Comparison of ENCODE assay signal across 1 cellular context in the genomic region with DNA sequence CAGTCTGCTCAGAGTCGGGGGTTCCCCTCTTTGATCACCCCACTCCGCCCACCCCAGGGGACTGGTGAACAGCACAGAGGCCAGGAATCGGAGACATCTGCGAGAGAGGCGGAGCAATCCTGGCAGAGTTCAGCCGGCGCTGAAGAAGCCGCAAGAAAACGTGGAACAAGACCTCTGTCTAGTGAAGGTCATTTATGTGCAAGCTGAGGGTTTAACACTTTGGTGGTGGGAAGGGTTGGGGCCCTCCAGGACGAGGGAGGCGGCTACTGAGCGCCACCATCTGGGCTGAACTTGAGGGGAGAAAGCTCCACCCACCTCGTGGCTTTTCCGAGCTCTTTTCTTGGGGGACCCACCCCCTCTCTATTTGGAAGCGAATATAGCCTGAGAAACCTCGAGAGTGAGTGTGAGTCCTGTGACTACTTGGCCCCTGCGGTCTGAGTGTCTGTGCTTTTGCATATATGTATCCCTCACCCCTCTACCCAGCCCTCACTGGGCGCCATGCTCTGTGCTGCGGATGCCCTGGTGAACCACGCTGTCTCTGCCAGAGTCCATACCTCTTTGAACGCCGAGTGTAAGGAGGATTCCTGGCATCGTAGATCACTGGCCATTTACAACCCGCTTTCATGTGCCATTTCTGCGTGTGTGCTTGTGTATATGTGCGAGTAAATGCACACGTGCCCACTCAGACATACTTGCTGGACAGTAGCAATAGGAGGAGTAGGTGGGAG.
TF ChIP-seq lines count a peak whose summit lies in the region.

No MANE protein-coding gene starts in this region.

TF ChIP-seq in HepG2, 621 proteins besides CTCF, POLR2A, EP300 and RAD21:
- TF ChIP-seq NFIB (CRISPR knock-in tag; IDR thresholded peaks at IDR 0.05; ENCODE audit: borderline replicate concordance) (no peak), ZFP41 (CRISPR knock-in tag; IDR thresholded peaks at IDR 0.05; ENCODE audit: borderline replicate concordance) (no peak), FOXC1 (CRISPR knock-in tag; IDR thresholded peaks at IDR 0.05; ENCODE audit: borderline replicate concordance) (no peak), STAG1 (CRISPR knock-in tag; IDR thresholded peaks at IDR 0.05) (peak; percentile 57), ZNF652 (CRISPR knock-in tag; IDR thresholded peaks at IDR 0.05; ENCODE audit: borderline replicate concordance, low read depth) (peak; percentile 64)
- TF ChIP-seq, protein P1, sequence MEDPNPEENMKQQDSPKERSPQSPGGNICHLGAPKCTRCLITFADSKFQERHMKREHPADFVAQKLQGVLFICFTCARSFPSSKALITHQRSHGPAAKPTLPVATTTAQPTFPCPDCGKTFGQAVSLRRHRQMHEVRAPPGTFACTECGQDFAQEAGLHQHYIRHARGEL (CRISPR knock-in tag; IDR thresholded peaks at IDR 0.05) = no peak
